1 cellular context compared by ENCODE assay signal in the genomic region with DNA sequence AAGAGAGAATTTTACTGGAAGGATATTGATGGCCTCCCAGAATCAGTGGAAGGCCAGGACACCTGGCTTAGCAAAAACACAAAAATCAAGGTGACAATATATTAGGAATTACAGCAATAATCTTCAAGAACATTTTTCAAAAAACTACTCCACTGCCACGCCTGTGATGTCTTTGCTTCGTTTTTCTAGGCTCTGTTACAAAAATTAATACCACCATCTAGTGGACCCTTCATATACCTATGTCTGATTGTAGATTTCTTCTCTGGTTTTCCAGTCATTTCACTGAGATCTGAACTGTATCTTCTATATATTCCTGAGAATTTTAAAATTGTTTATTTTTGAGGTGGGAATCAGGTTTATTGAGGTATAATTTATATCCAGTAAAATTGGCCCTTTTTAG.
TF ChIP-seq lines count a peak whose summit lies in the region.

No MANE protein-coding gene starts in this region.

TF ChIP-seq in Ishikawa, 13 proteins besides CTCF, POLR2A, EP300 and RAD21 (continued from another document):
- TF ChIP-seq, protein P1, sequence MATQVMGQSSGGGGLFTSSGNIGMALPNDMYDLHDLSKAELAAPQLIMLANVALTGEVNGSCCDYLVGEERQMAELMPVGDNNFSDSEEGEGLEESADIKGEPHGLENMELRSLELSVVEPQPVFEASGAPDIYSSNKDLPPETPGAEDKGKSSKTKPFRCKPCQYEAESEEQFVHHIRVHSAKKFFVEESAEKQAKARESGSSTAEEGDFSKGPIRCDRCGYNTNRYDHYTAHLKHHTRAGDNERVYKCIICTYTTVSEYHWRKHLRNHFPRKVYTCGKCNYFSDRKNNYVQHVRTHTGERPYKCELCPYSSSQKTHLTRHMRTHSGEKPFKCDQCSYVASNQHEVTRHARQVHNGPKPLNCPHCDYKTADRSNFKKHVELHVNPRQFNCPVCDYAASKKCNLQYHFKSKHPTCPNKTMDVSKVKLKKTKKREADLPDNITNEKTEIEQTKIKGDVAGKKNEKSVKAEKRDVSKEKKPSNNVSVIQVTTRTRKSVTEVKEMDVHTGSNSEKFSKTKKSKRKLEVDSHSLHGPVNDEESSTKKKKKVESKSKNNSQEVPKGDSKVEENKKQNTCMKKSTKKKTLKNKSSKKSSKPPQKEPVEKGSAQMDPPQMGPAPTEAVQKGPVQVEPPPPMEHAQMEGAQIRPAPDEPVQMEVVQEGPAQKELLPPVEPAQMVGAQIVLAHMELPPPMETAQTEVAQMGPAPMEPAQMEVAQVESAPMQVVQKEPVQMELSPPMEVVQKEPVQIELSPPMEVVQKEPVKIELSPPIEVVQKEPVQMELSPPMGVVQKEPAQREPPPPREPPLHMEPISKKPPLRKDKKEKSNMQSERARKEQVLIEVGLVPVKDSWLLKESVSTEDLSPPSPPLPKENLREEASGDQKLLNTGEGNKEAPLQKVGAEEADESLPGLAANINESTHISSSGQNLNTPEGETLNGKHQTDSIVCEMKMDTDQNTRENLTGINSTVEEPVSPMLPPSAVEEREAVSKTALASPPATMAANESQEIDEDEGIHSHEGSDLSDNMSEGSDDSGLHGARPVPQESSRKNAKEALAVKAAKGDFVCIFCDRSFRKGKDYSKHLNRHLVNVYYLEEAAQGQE (IDR thresholded peaks at IDR 0.05; ENCODE audit: low read depth), result no peak
- TF ChIP-seq TAF1 (IDR thresholded peaks at IDR 0.05; ENCODE audit: low read depth), result no peak
- TF ChIP-seq CEBPB (IDR thresholded peaks at IDR 0.05), result no peak
- no peak for TF ChIP-seq NFIC (IDR thresholded peaks at IDR 0.05)
- no peak for TF ChIP-seq TCF12 (IDR thresholded peaks at IDR 0.05; ENCODE audit: low read depth)
- no peak for TF ChIP-seq EGR1 (IDR thresholded peaks at IDR 0.05)
